8 cellular contexts compared by ENCODE assay signal in genomic region chr18:23503038-23503966, GRCh38. TPM values are rescaled to one million over a fixed set of nuclear protein-coding genes. Genes with fewer than 3 reads are reported as not detected.
DNase-seq lines count a peak whose midpoint lies in the region; ATAC-seq and FAIRE-seq lines count a peak whose summit lies in the region.

RMC1 (plus strand) TSS chr18:23503511; CDS start chr18:23503619, 108 bp downstream.

- H3K9ac ChIP-seq in BLaER1 treated with 17β-estradiol and CSF1 and Interleukin-3, amounts not matched to agents 10 nM and 100 nM, result peak within 1 kb of the TSS; percentile 88 to 96 (median 91)

- ATAC-seq in HG03442 (IDR thresholded peaks at IDR 0.05; ENCODE audit: unreplicated experiment) (peak; percentile 74), left lobe of liver (peak; percentile 92)

- no peaks in the 10 kb centered on the region for H3K27me3 ChIP-seq in BLaER1 treated with 17β-estradiol and CSF1 and Interleukin-3, amounts not matched to agents 10 nM and 100 nM

- H3K4me3 ChIP-seq in BLaER1 treated with 17β-estradiol and CSF1 and Interleukin-3, amounts not matched to agents 10 nM and 100 nM, result peak within 1 kb of the TSS; percentile 81 to 98 (median 92)

- FAIRE-seq in GM19239 (lab: Jason Lieb, UNC), result peak; percentile 77

- H3K4me2 ChIP-seq in BLaER1 treated with 17β-estradiol and CSF1 and Interleukin-3, amounts not matched to agents 10 nM and 100 nM, result peak within 1 kb of the TSS; percentile 84 to 97 (median 93)

- CTCF ChIA-PET in activated CD4-positive, alpha-beta T cell treated with anti-CD3 and anti-CD28 coated beads, Interleukin-2, amount 10 ng/mL, durations not matched to agents 7 days and 5 days (lab: Charles Lee), result interaction anchor here (0.6 to 3.0 kb wide), 3 partner anchors 13 to 417 kb away, joined by 3 to 7 read pairs (median 4); partner anchors contain the start of gene NPC1

- H3K36me3 ChIP-seq in BLaER1 treated with 17β-estradiol and CSF1 and Interleukin-3, amounts not matched to agents 10 nM and 100 nM, result peaks cover 23 to 40% (median 26%) of the 10 kb centered on the region in 11 experiments

- DNase-seq in GM19239 (ENCODE audit: insufficient read length, low spot score) (peak; percentile 54), NCI-H526 (lab: John Stamatoyannopoulos, UW) (peak; percentile 76 to 93), cortex of kidney (lab: John Stamatoyannopoulos, UW) (peak; percentile 57), left lobe of liver (ENCODE audit: low spot score) (peak; percentile 98)
- peak; percentile 95 for DNase-seq in activated CD4-positive, alpha-beta T cell treated with anti-CD3 and anti-CD28 coated beads, Interleukin-2, amount 10 ng/mL, durations not matched to agents 7 days and 5 days
- peak; percentile 99 to 100 for DNase-seq in stimulated activated CD4-positive, alpha-beta T cell treated with anti-CD3 and anti-CD28 coated beads, Interleukin-2, amount 100 ng/mL, for 24 hours

- peaks cover 39 to 57% (median 46%) of the 10 kb centered on the region in 10 experiments for H3K4me1 ChIP-seq in BLaER1 treated with 17β-estradiol and CSF1 and Interleukin-3, amounts not matched to agents 10 nM and 100 nM

- H3K9me3 Mint-ChIP-seq in activated CD4-positive, alpha-beta T cell treated with anti-CD3 and anti-CD28 coated beads, Interleukin-2, amount 10 ng/mL, durations not matched to agents 7 days and 5 days, result no peaks in the 10 kb centered on the region

- H3K27ac Mint-ChIP-seq in activated CD4-positive, alpha-beta T cell treated with anti-CD3 and anti-CD28 coated beads, Interleukin-2, amount 10 ng/mL, durations not matched to agents 7 days and 5 days, result peak within 1 kb of the TSS; percentile 94

- peak within 1 kb of the TSS; percentile 68 to 91 (median 89) for H3K27ac ChIP-seq in BLaER1 treated with 17β-estradiol and CSF1 and Interleukin-3, amounts not matched to agents 10 nM and 100 nM

- H4K20me1 ChIP-seq in BLaER1 treated with 17β-estradiol and CSF1 and Interleukin-3, amounts not matched to agents 10 nM and 100 nM, result peaks cover 14 to 49% (median 31%) of the 10 kb centered on the region in 11 experiments; a peak in 18 of 22 replicates

- no peaks in the 10 kb centered on the region for H3K27me3 Mint-ChIP-seq in activated CD4-positive, alpha-beta T cell treated with anti-CD3 and anti-CD28 coated beads, Interleukin-2, amount 10 ng/mL, durations not matched to agents 7 days and 5 days

- H3K9me3 ChIP-seq in BLaER1 treated with 17β-estradiol and CSF1 and Interleukin-3, amounts not matched to agents 10 nM and 100 nM (replicated peaks in 1 of 11), result no peaks in the 10 kb centered on the region

- POLR2A ChIA-PET in activated CD4-positive, alpha-beta T cell treated with anti-CD3 and anti-CD28 coated beads, Interleukin-2, amount 10 ng/mL, durations not matched to agents 7 days and 5 days (lab: Charles Lee), result no interaction called here

- peaks cover 57% of the 10 kb centered on the region for H3K4me1 Mint-ChIP-seq in activated CD4-positive, alpha-beta T cell treated with anti-CD3 and anti-CD28 coated beads, Interleukin-2, amount 10 ng/mL, durations not matched to agents 7 days and 5 days

- peak within 1 kb of the TSS; percentile 86 for H3K4me3 Mint-ChIP-seq in activated CD4-positive, alpha-beta T cell treated with anti-CD3 and anti-CD28 coated beads, Interleukin-2, amount 10 ng/mL, durations not matched to agents 7 days and 5 days

- H3K36me3 Mint-ChIP-seq in activated CD4-positive, alpha-beta T cell treated with anti-CD3 and anti-CD28 coated beads, Interleukin-2, amount 10 ng/mL, durations not matched to agents 7 days and 5 days (ENCODE audit: low read depth), result peaks cover 27% of the 10 kb centered on the region

RNA-seq across cellular contexts. Expression of gene RMC1, which starts in this region (rescaled TPM):
- total RNA-seq in activated CD4-positive, alpha-beta T cell treated with anti-CD3 and anti-CD28 coated beads, Interleukin-2, amount 10 ng/mL, durations not matched to agents 7 days and 5 days, result 10 to 100 TPM; 56.0 to 66.4 TPM
- 18.0 TPM for total RNA-seq in left lobe of liver

Comparison
In these comparisons a context has a peak if more than half of its experiments do, and no peak if none do; other contexts are left out.
1. Peak in every context shown above with its lines: DNase-seq, ATAC-seq, H3K4me3 ChIP-seq and H3K27ac ChIP-seq.